In genomic region chr17:4833178-4833940, GRCh38 we compare ENCODE assay signal across 8 cellular contexts. TPM values are rescaled to one million over a fixed set of nuclear protein-coding genes. Genes with fewer than 3 reads are reported as not detected.
DNase-seq lines count a peak whose midpoint lies in the region; ATAC-seq lines count a peak whose summit lies in the region.

Gene MINK1, plus strand, starts transcription at chr17:4833340. Its CDS starts 244 bp downstream, at chr17:4833584.

- H3K27ac ChIP-seq in ectodermal cell (ENCODE audit: insufficient read depth, low read depth, low read length, poor library complexity, severe bottlenecking) = peak within 1 kb of the TSS; percentile 44

- peak; percentile 96 for DNase-seq in CD1c-positive myeloid dendritic cell (ENCODE audit: extremely low spot score)
- peak; percentile 98 for DNase-seq in NCI-H82 (lab: John Stamatoyannopoulos, UW)
- peak; percentile 65 to 80 for DNase-seq in activated CD8-positive, alpha-beta memory T cell treated with anti-CD3 and anti-CD28 coated beads for 1 hour (ENCODE audit: extremely low read depth in 1 of 2, low read depth in 1 of 2)
- peak; percentile 95 to 97 for DNase-seq in lung microvascular endothelial cell (ENCODE audit: low read depth in 2 of 2)
- peak; percentile 73 to 81 (median 80) for DNase-seq in stimulated activated CD4-positive, alpha-beta T cell treated with anti-CD3 and anti-CD28 coated beads, TNF-alpha, amount 100 ng/mL, for 4 hours (ENCODE audit: low read depth in 3 of 3)

- ATAC-seq in GM19372 (IDR thresholded peaks at IDR 0.05; ENCODE audit: low read depth, unreplicated experiment) = peak; percentile 91
- ATAC-seq in HG03558 (IDR thresholded peaks at IDR 0.05; ENCODE audit: extremely low read depth, unreplicated experiment) = peak; percentile 63

- no peaks in the 10 kb centered on the region for H3K9me3 ChIP-seq in ectodermal cell (ENCODE audit: control insufficient read depth, low read length)

- no peaks in the 10 kb centered on the region for H3K36me3 ChIP-seq in ectodermal cell (ENCODE audit: control insufficient read depth, insufficient read depth, low read length)

- peaks cover 22% of the 10 kb centered on the region for H3K4me1 ChIP-seq in ectodermal cell (ENCODE audit: control insufficient read depth, insufficient read depth, low read length)

- peak within 1 kb of the TSS; percentile 74 for H3K4me3 ChIP-seq in ectodermal cell (ENCODE audit: insufficient read depth, low read depth, low read length)

- 0% methylated on average over 91 of the region's 91 CpGs for WGBS in ectodermal cell, 2 experiments

- H3K27me3 ChIP-seq in ectodermal cell (ENCODE audit: control insufficient read depth, insufficient read depth, low read length, poor library complexity, severe bottlenecking) = no peaks in the 10 kb centered on the region

RNA-seq across cellular contexts. Expression of gene MINK1, which starts in this region (rescaled TPM):
- 63.6 TPM for polyA plus RNA-seq in ectodermal cell (2013, experiment 1 of 4)
- polyA plus RNA-seq in ectodermal cell (2013, experiment 2 of 4) = 61.8 TPM
- polyA plus RNA-seq in ectodermal cell (2013, experiment 3 of 4) = 40.1 TPM
- polyA plus RNA-seq in ectodermal cell (2013, experiment 4 of 4) = 44.1 TPM
- total RNA-seq in lung microvascular endothelial cell = 17.9 and 26.0 TPM in 2 replicates

Comparison
In these comparisons a context has a peak if more than half of its experiments do, and no peak if none do; other contexts are left out.
1. Peak in every context shown above with its lines: DNase-seq, ATAC-seq, H3K4me3 ChIP-seq and H3K27ac ChIP-seq.